13 cellular contexts compared by ENCODE assay signal in the genomic region with DNA sequence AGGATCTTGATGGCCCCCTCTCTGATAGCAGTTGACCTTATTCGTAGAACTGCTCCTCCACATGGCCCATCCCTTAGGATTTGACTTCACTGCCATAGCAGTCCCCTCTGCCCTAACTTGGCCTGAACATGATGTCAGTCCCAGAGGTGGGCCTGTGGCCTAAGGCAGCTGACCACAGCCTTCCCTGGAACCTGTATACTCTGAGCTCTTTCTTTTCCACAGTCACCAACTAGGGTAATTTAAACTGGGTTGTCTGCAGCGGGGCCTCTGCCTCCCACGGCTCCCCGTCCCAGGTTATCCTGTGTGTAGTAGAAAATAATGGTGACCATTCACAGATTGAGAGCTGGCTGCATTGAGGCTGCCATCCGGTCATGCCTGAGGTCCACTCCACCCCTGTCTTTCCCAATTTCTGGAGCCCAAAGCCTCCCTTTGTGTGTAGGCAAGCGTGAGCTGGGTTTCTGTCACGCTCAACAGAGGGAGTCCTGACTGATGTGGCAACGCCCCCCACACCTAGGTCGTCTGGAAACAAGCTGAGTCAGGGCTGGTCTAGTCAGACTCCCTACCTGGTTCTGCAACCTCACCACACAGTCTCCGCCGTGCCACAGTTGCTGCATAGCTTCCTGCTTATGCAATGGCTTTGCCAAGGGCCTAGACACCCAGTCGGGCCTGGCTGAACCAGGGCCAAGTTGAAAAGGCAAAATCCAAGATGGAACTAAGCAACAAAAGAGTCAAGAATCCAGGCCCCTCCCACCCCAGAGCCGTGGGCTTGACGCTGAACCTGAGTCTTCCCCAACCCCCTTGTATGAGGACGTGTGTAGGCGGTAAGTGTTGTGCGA.
DNase-seq lines count a peak whose midpoint lies in the region; ATAC-seq and TF ChIP-seq lines count a peak whose summit lies in the region.
"Had no signal": no experiment of that assay in that cellular context is flagged by ENCODE, and none has a peak within 500 bp of the region (broad histone marks: within the 10 kb centered on the region; RNA-seq: fewer than 3 reads in every experiment).

No MANE protein-coding gene starts in this region.

- H3K27me3 ChIP-seq in foreskin keratinocyte (no peaks in the 10 kb centered on the region), spleen (replicated peaks in 1 of 7) (peaks cover 0 to 6% (median 0%) of the 10 kb centered on the region in 7 donors)

- H3K4me3 ChIP-seq in spleen = no peak overlapping the region

- no peak for TF ChIP-seq POLR2A in spleen (IDR thresholded peaks at IDR 0.05)

- no peak overlapping the region for H3K27ac ChIP-seq in foreskin keratinocyte
- H3K27ac ChIP-seq in spleen = peak overlapping the region in 2 of 8 donors; percentile 14 to 56
- H3K27ac ChIP-seq: dorsolateral prefrontal cortex had no signal

- H3K9me3 ChIP-seq in spleen = peaks cover 0 to 10% (median 0%) of the 10 kb centered on the region in 8 donors

- TF ChIP-seq CTCF in foreskin keratinocyte (conservative IDR thresholded peaks at IDR 0.05) (no peak), spleen (IDR thresholded peaks at IDR 0.05 in 8 of 11, conservative IDR thresholded peaks at IDR 0.05 in 3 of 11) (no peak)

- H3K36me3 ChIP-seq in spleen = no peaks in the 10 kb centered on the region

- intact Hi-C loops in spleen (cut with DNase I; ENCODE audit: low total_unique reads) = no loop called here

- DNase-seq in KG1 (lab: John Stamatoyannopoulos, UW) (peak; percentile 16), SIG-M5 treated with dmso at 0.1 percent for 504 hours (lab: John Stamatoyannopoulos, UW; ENCODE audit: unreplicated experiment) (peak; percentile 94), foreskin keratinocyte (peak; percentile 83 to 90), spleen (peak; percentile 86), NCI-H2171 treated with DMSO at 0.1 percent for 48 hours (lab: John Stamatoyannopoulos, UW) (no peak), A172 (ENCODE audit: low spot score) (no peak), HCEC 1CT (no peak)
- DNase-seq: activated CD8-positive, alpha-beta memory T cell treated with anti-CD3 and anti-CD28 coated beads, Interleukin-2, amount 50 U/mL, for 4 hours; DMS 273 treated with DMSO at 0.1 percent for 48 hours; dorsolateral prefrontal cortex; mesendoderm; NCI-H1930; stimulated activated CD4-positive, alpha-beta T cell treated with anti-CD3 and anti-CD28 coated beads, Interleukin-4, amount 100 ng/mL, for 4 hours had no signal

- 51 to 79% (median 67%) methylated on average over 17 of the region's 17 CpGs for WGBS in spleen, 5 donors

- peaks cover 4% of the 10 kb centered on the region for H3K4me1 ChIP-seq in foreskin keratinocyte
- peaks cover 0 to 32% (median 11%) of the 10 kb centered on the region in 6 donors for H3K4me1 ChIP-seq in spleen

- peak; percentile 89 for ATAC-seq in foreskin keratinocyte

Comparison
In these comparisons a context has a peak if more than half of its experiments do, and no peak if none do; other contexts are left out.
1. DNase-seq: peak in KG1 (single experiment), SIG-M5 treated with dmso at 0.1 percent for 504 hours (single experiment), foreskin keratinocyte (2 of 2) and spleen (single experiment); none in NCI-H2171 treated with DMSO at 0.1 percent for 48 hours (single experiment), A172 (single experiment) and HCEC 1CT (single experiment).